1 cellular context compared by ENCODE assay signal in the genomic region with DNA sequence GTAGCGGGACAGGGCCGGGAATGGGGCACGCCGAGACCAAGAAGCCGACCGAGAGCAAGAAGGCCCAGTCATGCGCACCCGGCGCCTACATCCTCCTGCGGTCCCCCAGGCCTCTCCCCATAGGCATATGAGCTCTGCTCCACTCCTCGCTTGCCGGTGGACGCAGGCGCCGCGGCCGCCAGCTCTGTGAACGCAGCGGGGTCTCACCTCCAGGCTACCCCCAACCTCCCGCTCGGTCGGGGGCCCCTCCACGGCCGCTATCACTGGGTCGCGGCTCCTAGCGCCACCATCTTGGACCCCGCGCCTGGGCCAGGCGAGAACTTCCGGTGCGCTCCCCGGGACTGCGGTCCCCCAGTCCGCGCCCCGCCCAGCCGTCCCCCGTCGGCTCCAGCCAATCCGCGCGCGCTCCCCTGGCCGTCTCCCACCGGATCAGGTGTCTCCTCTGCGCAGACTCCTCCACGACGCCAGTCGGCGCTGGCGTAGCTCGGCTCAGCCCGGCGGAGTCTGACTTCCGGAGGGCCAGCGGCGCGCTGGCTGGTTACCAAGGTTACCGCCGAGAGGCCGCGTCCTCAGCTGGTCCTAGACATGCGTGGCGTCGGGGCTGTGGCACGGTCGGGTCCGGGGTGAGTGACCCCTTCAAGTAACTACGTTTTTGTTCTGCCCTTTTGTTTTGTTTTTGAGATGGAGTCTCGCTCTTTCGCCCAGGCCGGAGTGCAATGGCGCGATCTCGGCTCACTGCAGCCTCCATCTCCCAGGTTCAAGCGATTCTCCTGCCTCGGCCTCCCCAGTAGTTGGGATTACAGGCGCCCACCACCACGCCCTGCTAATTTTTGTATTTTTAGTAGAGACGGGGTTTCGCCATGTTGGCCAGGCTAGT.
TF ChIP-seq lines count a peak whose summit lies in the region.

Gene ZNF594 (minus strand): TSS at position 328 of the 877 bp plus-strand sequence. CDS start 7,612 bp downstream, outside the sequence.

TF ChIP-seq in HEK293, 187 proteins besides CTCF, POLR2A, EP300 and RAD21 (continued from another document and continues in another):
- TF ChIP-seq, protein P1, sequence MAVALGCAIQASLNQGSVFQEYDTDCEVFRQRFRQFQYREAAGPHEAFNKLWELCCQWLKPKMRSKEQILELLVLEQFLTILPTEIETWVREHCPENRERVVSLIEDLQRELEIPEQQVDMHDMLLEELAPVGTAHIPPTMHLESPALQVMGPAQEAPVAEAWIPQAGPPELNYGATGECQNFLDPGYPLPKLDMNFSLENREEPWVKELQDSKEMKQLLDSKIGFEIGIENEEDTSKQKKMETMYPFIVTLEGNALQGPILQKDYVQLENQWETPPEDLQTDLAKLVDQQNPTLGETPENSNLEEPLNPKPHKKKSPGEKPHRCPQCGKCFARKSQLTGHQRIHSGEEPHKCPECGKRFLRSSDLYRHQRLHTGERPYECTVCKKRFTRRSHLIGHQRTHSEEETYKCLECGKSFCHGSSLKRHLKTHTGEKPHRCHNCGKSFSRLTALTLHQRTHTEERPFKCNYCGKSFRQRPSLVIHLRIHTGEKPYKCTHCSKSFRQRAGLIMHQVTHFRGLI (tag by site-specific recombination; IDR thresholded peaks at IDR 0.05), result peak; percentile 20; the same call in 1 of the 2 replicates
- TF ChIP-seq ZNF280D (tag by site-specific recombination; IDR thresholded peaks at IDR 0.05) (peak; percentile 93), ZNF514 (tag by site-specific recombination; IDR thresholded peaks at IDR 0.05) (no peak), ZSCAN18 (tag by site-specific recombination; IDR thresholded peaks at IDR 0.05) (no peak), ZXDB (tag by site-specific recombination; IDR thresholded peaks at IDR 0.05) (peak; percentile 69; the same call in 1 of the 2 replicates), MYNN (tag by site-specific recombination; IDR thresholded peaks at IDR 0.05; ENCODE audit: borderline replicate concordance) (peak; percentile 71), ZNF580 (tag by site-specific recombination; IDR thresholded peaks at IDR 0.05) (peak; percentile 40), ZNF311 (tag by site-specific recombination; IDR thresholded peaks at IDR 0.05; ENCODE audit: borderline replicate concordance) (no peak), ZNF423 (tag by site-specific recombination; IDR thresholded peaks at IDR 0.05) (peak; percentile 71), ZNF677 (tag by site-specific recombination; IDR thresholded peaks at IDR 0.05) (no peak), SCRT1 (tag by site-specific recombination; IDR thresholded peaks at IDR 0.05; ENCODE audit: borderline replicate concordance) (no peak), ZFP37 (tag by site-specific recombination; IDR thresholded peaks at IDR 0.05) (peak; percentile 54; the same call in 1 of the 2 replicates), ZNF324 (tag by site-specific recombination; IDR thresholded peaks at IDR 0.05) (peak; percentile 84), MEIS1 (CRISPR knock-in tag; IDR thresholded peaks at IDR 0.05; ENCODE audit: borderline replicate concordance) (no peak; the same call in 1 of the 2 replicates), ZNF266 (tag by site-specific recombination; IDR thresholded peaks at IDR 0.05; ENCODE audit: low read depth) (no peak), PRDM1 (tag by site-specific recombination; IDR thresholded peaks at IDR 0.05) (no peak), SCRT2 (tag by site-specific recombination; IDR thresholded peaks at IDR 0.05) (no peak), ZBTB10 (tag by site-specific recombination; IDR thresholded peaks at IDR 0.05) (peak; percentile 100), ZNF202 (tag by site-specific recombination; IDR thresholded peaks at IDR 0.05; ENCODE audit: borderline replicate concordance) (no peak), PBX3 (CRISPR knock-in tag; IDR thresholded peaks at IDR 0.05) (peak; percentile 89), RBAK (tag by site-specific recombination; IDR thresholded peaks at IDR 0.05) (no peak), ZNF341 (tag by site-specific recombination; IDR thresholded peaks at IDR 0.05; ENCODE audit: low read depth) (no peak), ZBTB44 (tag by site-specific recombination; IDR thresholded peaks at IDR 0.05) (0 out of 2 replicates have a peak, but pooled peaks have one; percentile 2), HOXC10 (CRISPR knock-in tag; IDR thresholded peaks at IDR 0.05) (no peak), PRDM4 (tag by site-specific recombination; IDR thresholded peaks at IDR 0.05) (no peak; the same call in 1 of the 2 replicates), ZNF585B (tag by site-specific recombination; IDR thresholded peaks at IDR 0.05) (no peak)
- TF ChIP-seq, protein P2, sequence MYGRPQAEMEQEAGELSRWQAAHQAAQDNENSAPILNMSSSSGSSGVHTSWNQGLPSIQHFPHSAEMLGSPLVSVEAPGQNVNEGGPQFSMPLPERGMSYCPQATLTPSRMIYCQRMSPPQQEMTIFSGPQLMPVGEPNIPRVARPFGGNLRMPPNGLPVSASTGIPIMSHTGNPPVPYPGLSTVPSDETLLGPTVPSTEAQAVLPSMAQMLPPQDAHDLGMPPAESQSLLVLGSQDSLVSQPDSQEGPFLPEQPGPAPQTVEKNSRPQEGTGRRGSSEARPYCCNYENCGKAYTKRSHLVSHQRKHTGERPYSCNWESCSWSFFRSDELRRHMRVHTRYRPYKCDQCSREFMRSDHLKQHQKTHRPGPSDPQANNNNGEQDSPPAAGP (tag by site-specific recombination; IDR thresholded peaks at IDR 0.05), result 0 out of 2 replicates have a peak, but pooled peaks have one; percentile 82
- TF ChIP-seq, protein P3, sequence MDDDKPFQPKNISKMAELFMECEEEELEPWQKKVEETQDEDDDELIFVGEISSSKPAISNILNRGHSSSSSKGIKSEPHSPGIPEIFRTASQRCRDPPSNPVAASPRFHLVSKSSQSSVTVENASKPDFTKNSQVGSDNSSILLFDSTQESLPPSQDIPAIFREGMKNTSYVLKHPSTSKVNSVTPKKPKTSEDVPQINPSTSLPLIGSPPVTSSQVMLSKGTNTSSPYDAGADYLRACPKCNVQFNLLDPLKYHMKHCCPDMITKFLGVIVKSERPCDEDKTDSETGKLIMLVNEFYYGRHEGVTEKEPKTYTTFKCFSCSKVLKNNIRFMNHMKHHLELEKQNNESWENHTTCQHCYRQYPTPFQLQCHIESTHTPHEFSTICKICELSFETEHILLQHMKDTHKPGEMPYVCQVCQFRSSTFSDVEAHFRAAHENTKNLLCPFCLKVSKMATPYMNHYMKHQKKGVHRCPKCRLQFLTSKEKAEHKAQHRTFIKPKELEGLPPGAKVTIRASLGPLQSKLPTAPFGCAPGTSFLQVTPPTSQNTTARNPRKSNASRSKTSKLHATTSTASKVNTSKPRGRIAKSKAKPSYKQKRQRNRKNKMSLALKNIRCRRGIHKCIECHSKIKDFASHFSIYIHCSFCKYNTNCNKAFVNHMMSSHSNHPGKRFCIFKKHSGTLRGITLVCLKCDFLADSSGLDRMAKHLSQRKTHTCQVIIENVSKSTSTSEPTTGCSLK (tag by site-specific recombination; IDR thresholded peaks at IDR 0.05), result no peak
- TF ChIP-seq, protein P4, sequence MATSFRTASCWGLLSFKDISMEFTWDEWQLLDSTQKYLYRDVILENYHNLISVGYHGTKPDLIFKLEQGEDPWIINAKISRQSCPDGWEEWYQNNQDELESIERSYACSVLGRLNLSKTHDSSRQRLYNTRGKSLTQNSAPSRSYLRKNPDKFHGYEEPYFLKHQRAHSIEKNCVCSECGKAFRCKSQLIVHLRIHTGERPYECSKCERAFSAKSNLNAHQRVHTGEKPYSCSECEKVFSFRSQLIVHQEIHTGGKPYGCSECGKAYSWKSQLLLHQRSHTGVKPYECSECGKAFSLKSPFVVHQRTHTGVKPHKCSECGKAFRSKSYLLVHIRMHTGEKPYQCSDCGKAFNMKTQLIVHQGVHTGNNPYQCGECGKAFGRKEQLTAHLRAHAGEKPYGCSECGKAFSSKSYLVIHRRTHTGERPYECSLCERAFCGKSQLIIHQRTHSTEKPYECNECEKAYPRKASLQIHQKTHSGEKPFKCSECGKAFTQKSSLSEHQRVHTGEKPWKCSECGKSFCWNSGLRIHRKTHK (tag by site-specific recombination; IDR thresholded peaks at IDR 0.05), result no peak
